In the genomic region with DNA sequence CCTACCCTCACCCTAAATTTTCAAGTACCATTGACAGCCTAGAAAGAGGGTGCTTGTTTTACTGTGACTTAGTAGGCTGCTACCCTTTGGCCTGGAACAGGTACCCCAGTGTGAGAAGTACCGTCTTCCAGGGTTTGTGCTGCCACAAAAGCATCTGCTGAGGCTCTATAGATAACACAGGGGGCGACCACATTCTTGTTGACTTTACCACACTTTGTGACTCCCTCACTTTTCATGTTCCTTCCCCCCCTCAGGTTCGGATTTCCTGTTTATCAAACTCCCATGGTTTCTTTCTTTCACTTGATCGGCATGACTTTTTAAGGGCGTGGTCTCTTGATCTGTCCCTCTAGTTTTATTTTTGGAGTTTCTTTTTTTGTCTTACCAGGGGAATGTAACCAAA, we compare ENCODE assay signal across 13 cellular contexts. TPM values are rescaled to one million over a fixed set of nuclear protein-coding genes. Genes with fewer than 3 reads are reported as not detected.
DNase-seq lines count a peak whose midpoint lies in the region; ATAC-seq and TF ChIP-seq lines count a peak whose summit lies in the region.
"Had no signal": no experiment of that assay in that cellular context is flagged by ENCODE, and none has a peak within 500 bp of the region (broad histone marks: within the 10 kb centered on the region; RNA-seq: fewer than 3 reads in every experiment).

No MANE protein-coding gene starts in this region.

- no peak overlapping the region for H2AK5ac ChIP-seq in IMR-90 (ENCODE audit: low read depth, low read length)
- no peak overlapping the region for H2AK5ac ChIP-seq in mesendoderm (ENCODE audit: low read length)

- H3K9me3 ChIP-seq in CD8-positive, alpha-beta memory T cell (ENCODE audit: low read length) = no peaks in the 10 kb centered on the region
- H3K9me3 ChIP-seq in IMR-90 (ENCODE audit: control insufficient read depth, insufficient read depth, low read length) (no peaks in the 10 kb centered on the region), ovary (no peaks in the 10 kb centered on the region)
- H3K9me3 ChIP-seq: ascending aorta, prostate gland, suprapubic skin had no signal

- H4K5ac ChIP-seq in IMR-90 (ENCODE audit: low read depth, low read length) (no peak overlapping the region), mesendoderm (ENCODE audit: low read length) (no peak overlapping the region)

- H3K4ac ChIP-seq in IMR-90 (ENCODE audit: low read depth, low read length) = peak overlapping the region; percentile 20; the same call in 1 of the 2 replicates
- no peak overlapping the region for H3K4ac ChIP-seq in mesendoderm (ENCODE audit: low read depth, low read length)

- H3K27me3 ChIP-seq in CD8-positive, alpha-beta memory T cell (ENCODE audit: insufficient read depth, low read length, poor library complexity, severe bottlenecking) = no peaks in the 10 kb centered on the region
- H3K27me3 ChIP-seq in IMR-90 (ENCODE audit: control insufficient read depth, insufficient read depth, low read length) (no peaks in the 10 kb centered on the region), mesendoderm (ENCODE audit: insufficient read depth, low read length, poor library complexity) (no peaks in the 10 kb centered on the region), ovary (no peaks in the 10 kb centered on the region)
- H3K27me3 ChIP-seq: ascending aorta, suprapubic skin had no signal

- no peaks in the 10 kb centered on the region for H3K9me3 Mint-ChIP-seq in CD8-positive, alpha-beta memory T cell
- H3K9me3 Mint-ChIP-seq in activated naive CD8-positive, alpha-beta T cell (ENCODE audit: low read depth) = no peaks in the 10 kb centered on the region

- no peak overlapping the region for H3K4me2 ChIP-seq in IMR-90 (ENCODE audit: low read depth, low read length)
- H3K4me2 ChIP-seq in mesendoderm (ENCODE audit: low read length) = no peak overlapping the region

- H2BK5ac ChIP-seq in IMR-90 (ENCODE audit: low read depth, low read length, poor library complexity, severe bottlenecking) = no peak overlapping the region
- H2BK5ac ChIP-seq in mesendoderm (ENCODE audit: low read length) = no peak overlapping the region

- no peak overlapping the region for H2BK120ac ChIP-seq in IMR-90 (ENCODE audit: low read depth, low read length)
- no peak overlapping the region for H2BK120ac ChIP-seq in mesendoderm (ENCODE audit: low read depth, low read length)

- H3K14ac ChIP-seq in IMR-90 (replicated peaks; ENCODE audit: low read depth, low read length) = peak overlapping the region; percentile 45; the same call in 1 of the 2 replicates

- H3K36me3 ChIP-seq in CD8-positive, alpha-beta memory T cell (ENCODE audit: insufficient read depth, low read length) = no peaks in the 10 kb centered on the region
- H3K36me3 ChIP-seq in IMR-90 (ENCODE audit: control insufficient read depth, insufficient read depth, low read length) = peaks cover 10% of the 10 kb centered on the region; the same call in 1 of the 2 replicates
- H3K36me3 ChIP-seq in mesendoderm (ENCODE audit: control insufficient read depth, insufficient read depth, low read length) = no peaks in the 10 kb centered on the region
- no peaks in the 10 kb centered on the region for H3K36me3 ChIP-seq in ovary

- H4K91ac ChIP-seq in IMR-90 (ENCODE audit: insufficient read depth, low read depth, low read length) = 0 out of 2 replicates have a peak overlapping the region, but pooled peaks have one; percentile 21

- dilution Hi-C loops in IMR-90 (cut with HindIII; ENCODE audit: low sequenced_read_pairs, unreplicated experiment) = no loop called here

- no peaks in the 10 kb centered on the region for H4K20me1 ChIP-seq in IMR-90 (ENCODE audit: insufficient read depth, low read length)

- intact Hi-C loops in IMR-90 (cut with micrococcal nuclease) (loop anchor here (2.0 to 10.0 kb wide), 2 partner anchors 215 to 481 kb away; no protein-coding TSS in a partner anchor), ovary (cut with DNase I) (loop anchor here in 3 of 4 donors (2.0 to 10.0 kb wide), 5 partner anchors 131 to 515 kb away; no protein-coding TSS in a partner anchor)

- peaks cover 27% of the 10 kb centered on the region for H3K4me1 ChIP-seq in CD8-positive, alpha-beta memory T cell (ENCODE audit: insufficient read depth, low read length)
- H3K4me1 ChIP-seq in IMR-90 (ENCODE audit: control insufficient read depth, insufficient read depth, low read length) (peaks cover 5% of the 10 kb centered on the region), mesendoderm (ENCODE audit: control insufficient read depth, low read depth, low read length) (no peaks in the 10 kb centered on the region), ovary (ENCODE audit: insufficient read depth) (no peaks in the 10 kb centered on the region)
- H3K4me1 ChIP-seq: ascending aorta, prostate gland, suprapubic skin had no signal

- H3K23ac ChIP-seq in IMR-90 (ENCODE audit: low read depth, low read length) (0 out of 2 replicates have a peak overlapping the region, but pooled peaks have one; percentile 21), mesendoderm (ENCODE audit: low read length) (no peak overlapping the region)

- no peak overlapping the region for H2AFZ ChIP-seq in IMR-90 (replicated peaks; ENCODE audit: low read length, poor library complexity)

- H3K27ac Mint-ChIP-seq in CD8-positive, alpha-beta memory T cell = peak overlapping the region; percentile 57 to 98 (median 85)
- peak overlapping the region; percentile 83 for H3K27ac Mint-ChIP-seq in activated naive CD8-positive, alpha-beta T cell

- no peak for TF ChIP-seq EP300 in ovary (IDR thresholded peaks at IDR 0.05)

- CTCF ChIA-PET in CD8-positive, alpha-beta memory T cell (lab: Charles Lee) = interaction anchor here (2.0 to 6.1 kb wide), 4 partner anchors 20 to 134 kb away, joined by 4 to 79 read pairs (median 14); a partner anchor contains a TSS
- CTCF ChIA-PET in IMR-90 (lab: Yijun Ruan, JAX) = interaction anchor here (1.7 to 5.1 kb wide), 5 partner anchors 10 to 480 kb away, joined by 4 to 32 read pairs (median 11); a partner anchor contains a TSS

- H3K18ac ChIP-seq in IMR-90 (ENCODE audit: low read depth, low read length) = no peak overlapping the region
- H3K18ac ChIP-seq in mesendoderm (ENCODE audit: low read length) = no peak overlapping the region

- no peak for ATAC-seq in IMR-90 (ENCODE audit: low read depth)

- no peaks in the 10 kb centered on the region for H3K27me3 Mint-ChIP-seq in CD8-positive, alpha-beta memory T cell
- H3K27me3 Mint-ChIP-seq in activated naive CD8-positive, alpha-beta T cell = no peaks in the 10 kb centered on the region

- BruUV-seq in IMR-90 (replicated peaks; lab: Mats Ljungman, UMichigan) = no TSS peak

- H3K27ac ChIP-seq in CD8-positive, alpha-beta memory T cell (ENCODE audit: low read depth, low read length) = no peak overlapping the region
- no peak overlapping the region for H3K27ac ChIP-seq in IMR-90 (ENCODE audit: insufficient read depth, low read length)
- H3K27ac ChIP-seq in mesendoderm (ENCODE audit: low read depth, low read length) = no peak overlapping the region
- H3K27ac ChIP-seq in ovary = no peak overlapping the region
- H3K27ac ChIP-seq: ascending aorta, prostate gland, suprapubic skin had no signal

- TF ChIP-seq CTCF in IMR-90 (conservative IDR thresholded peaks at IDR 0.05; ENCODE audit: low read depth, low read length) (no peak), ovary (IDR thresholded peaks at IDR 0.05) (no peak)

- DNase-seq in CD8-positive, alpha-beta memory T cell = peak in 3 of 5 donors; percentile 55 to 72 (median 63)
- DNase-seq in IMR-90 (no peak), mesendoderm (peak; percentile 23), ovary (no peak), GM19238 (ENCODE audit: insufficient read length, low spot score) (no peak), NCI-H1436 treated with DMSO at 0.1 percent for 48 hours (lab: John Stamatoyannopoulos, UW) (no peak)
- DNase-seq: activated CD4-positive, alpha-beta T cell treated with anti-CD3 and anti-CD28 coated beads, Interleukin-2, amount 50 U/mL, for 1 hour; stimulated activated CD4-positive, alpha-beta T cell treated with anti-CD3 and anti-CD28 coated beads, Interleukin-4, amount 100 ng/mL, for 4 hours had no signal

- no peaks in the 10 kb centered on the region; the same call in 1 of the 2 replicates for H3K9me1 ChIP-seq in IMR-90 (ENCODE audit: insufficient read depth, low read length)

- in situ Hi-C loops in IMR-90 (cut with MboI; ENCODE audit: low sequenced_read_pairs) = loop anchor here (5.0 to 10.0 kb wide), 2 partner anchors 323 to 475 kb away; no protein-coding TSS in a partner anchor

- H4K8ac ChIP-seq in IMR-90 (ENCODE audit: low read depth in 2 of 2, low read length in 2 of 2) = no peak overlapping the region
- H4K8ac ChIP-seq in mesendoderm (ENCODE audit: low read depth, low read length) = no peak overlapping the region

- H2BK20ac ChIP-seq in IMR-90 (ENCODE audit: low read depth, low read length) = no peak overlapping the region

- no peak for TF ChIP-seq POLR2A in IMR-90 (IDR thresholded peaks at IDR 0.05; ENCODE audit: low read depth, low read length)
- no peak for TF ChIP-seq POLR2A in ovary (IDR thresholded peaks at IDR 0.05)

- peaks cover 0 to 3% of the 10 kb centered on the region in 2 experiments; a peak in 2 of 4 replicates for H3K79me1 ChIP-seq in IMR-90 (ENCODE audit: low read depth in 1 of 2, low read length in 2 of 2)
- no peaks in the 10 kb centered on the region for H3K79me1 ChIP-seq in mesendoderm (ENCODE audit: low read length)

- no peaks in the 10 kb centered on the region for H3K79me2 ChIP-seq in mesendoderm (ENCODE audit: control insufficient read depth, insufficient read depth, low read length)

- H3K56ac ChIP-seq in IMR-90 (ENCODE audit: extremely low read depth, insufficient read depth, low read length) (no peak overlapping the region), mesendoderm (ENCODE audit: low read length) (no peak overlapping the region)

- no peak overlapping the region for H2BK15ac ChIP-seq in IMR-90 (ENCODE audit: low read depth, low read length)
- no peak overlapping the region for H2BK15ac ChIP-seq in mesendoderm (replicated peaks; ENCODE audit: low read depth)

- no peak for TF ChIP-seq RAD21 in IMR-90 (IDR thresholded peaks at IDR 0.05; ENCODE audit: low read length)

- H3K36me3 Mint-ChIP-seq in CD8-positive, alpha-beta memory T cell = peaks cover 2 to 39% (median 9%) of the 10 kb centered on the region in 3 donors
- peaks cover 9% of the 10 kb centered on the region for H3K36me3 Mint-ChIP-seq in activated naive CD8-positive, alpha-beta T cell

- WGBS in IMR-90 (ENCODE audit: extremely low coverage in 2 of 2, insufficient read length in 1 of 2), 2 experiments = 62% methylated on average over 2 of the region's 5 CpGs; no CpG with 5 or more reads in 1 of the 2 experiments
- WGBS in mesendoderm (ENCODE audit: extremely low coverage, insufficient coverage, low lambda C conversion rate) = no CpG with 5 or more reads among the region's 5 CpGs
- whole genome bisulfite sequencing in ovary, 3 donors = 52 to 67% (median 63%) methylated on average over 5 of the region's 5 CpGs

- H3K4me3 Mint-ChIP-seq in CD8-positive, alpha-beta memory T cell = peak overlapping the region; percentile 11 to 73 (median 60)
- H3K4me3 Mint-ChIP-seq in activated naive CD8-positive, alpha-beta T cell = peak overlapping the region; percentile 38

- H3K4me1 Mint-ChIP-seq in CD8-positive, alpha-beta memory T cell = peaks cover 33 to 43% (median 39%) of the 10 kb centered on the region in 3 donors
- peaks cover 33% of the 10 kb centered on the region for H3K4me1 Mint-ChIP-seq in activated naive CD8-positive, alpha-beta T cell (ENCODE audit: low read depth)

- H3K9ac ChIP-seq in IMR-90 (ENCODE audit: low read depth, low read length) (no peak overlapping the region), mesendoderm (ENCODE audit: low read length) (no peak overlapping the region)

- H2AK9ac ChIP-seq in IMR-90 (replicated peaks; ENCODE audit: low read depth, low read length, poor library complexity) = peak overlapping the region; percentile 22

- POLR2A ChIA-PET in CD8-positive, alpha-beta memory T cell (lab: Charles Lee) = no interaction called here
- POLR2A ChIA-PET in IMR-90 (lab: Charles Lee; ENCODE audit: unreplicated experiment) = no interaction called here

- peak overlapping the region; percentile 1 for H3K4me3 ChIP-seq in CD8-positive, alpha-beta memory T cell (ENCODE audit: low read length)
- no peak overlapping the region for H3K4me3 ChIP-seq in IMR-90 (ENCODE audit: insufficient read depth, low read depth, low read length)
- no peak overlapping the region for H3K4me3 ChIP-seq in mesendoderm (ENCODE audit: low read length)
- H3K4me3 ChIP-seq in ovary = no peak overlapping the region
- H3K4me3 ChIP-seq: ascending aorta, lung, prostate gland, suprapubic skin had no signal

RNA-seq across cellular contexts. Expression of a gene that starts 23.5 kb away (rescaled TPM):
- 10 to 100 TPM; 17.7 to 19.0 TPM for total RNA-seq in CD8-positive, alpha-beta memory T cell
- 8.7 TPM for polyA plus RNA-seq in CD8-positive, alpha-beta memory T cell
- total RNA-seq in IMR-90 (2012; rRNA removed) (10.2 and 12.8 TPM in 2 replicates), ovary (10 to 100 TPM in 1 of 7 donors, 1 to 10 TPM in 6; 7.7 to 14.8 (median 9.0) TPM)
- polyA plus RNA-seq in IMR-90 (2012; rRNA removed) (12.1 and 15.0 TPM in 2 replicates), ovary (10 to 100 TPM in 1 of 2 donors, 1 to 10 TPM in 1; 5.4 to 12.6 TPM)
- polyA plus RNA-seq in IMR-90 (2012; cell fraction: cytosol; rRNA removed) = 2.5 and 6.0 TPM in 2 replicates
- polyA plus RNA-seq in IMR-90 (2012; cell fraction: nucleus; rRNA removed; ENCODE audit: low replicate concordance) = 7.5 and 53.5 TPM in 2 replicates
- polyA plus RNA-seq in mesendoderm (2013, experiment 1 of 2) = 6.9 TPM
- polyA plus RNA-seq in mesendoderm (2013, experiment 2 of 2) = 6.6 TPM

Comparison
In these comparisons a context has a peak if more than half of its experiments do, and no peak if none do; other contexts are left out.
1. DNase-seq: peak in CD8-positive, alpha-beta memory T cell (3 of 5) and mesendoderm (single experiment); none in IMR-90 (single experiment), ovary (0 of 5), GM19238 (single experiment) and NCI-H1436 treated with DMSO at 0.1 percent for 48 hours (single experiment).